ENCODE assay signal across 13 cellular contexts in genomic region chr1:26724938-26725337, GRCh38. TPM values are rescaled to one million over a fixed set of nuclear protein-coding genes. Genes with fewer than 3 reads are reported as not detected.
DNase-seq lines count a peak whose midpoint lies in the region; ATAC-seq and TF ChIP-seq lines count a peak whose summit lies in the region.
"Had no signal": no experiment of that assay in that cellular context is flagged by ENCODE, and none has a peak within 500 bp of the region (broad histone marks: within the 10 kb centered on the region; RNA-seq: fewer than 3 reads in every experiment).

No MANE protein-coding gene starts in this region.

- H3K9me3 ChIP-seq in iPS-15b (ENCODE audit: control insufficient read depth, insufficient read depth, low read length): no peaks in the 10 kb centered on the region
- H3K9me3 ChIP-seq: spleen, uterus had no signal

- CTCF ChIA-PET in T-cell (lab: Charles Lee): interaction anchor here (0.5 to 2.5 kb wide), 3 partner anchors 14 to 27 kb away, joined by 4 to 11 read pairs (median 9); no protein-coding TSS in a partner anchor

- H3K36me3 ChIP-seq in iPS-15b (ENCODE audit: control insufficient read depth, insufficient read depth, low read length): peaks cover 9% of the 10 kb centered on the region
- H3K36me3 ChIP-seq: uterus had no signal

- H3K27me3 ChIP-seq in iPS-15b (ENCODE audit: control insufficient read depth, insufficient read depth, low read length): no peaks in the 10 kb centered on the region
- H3K27me3 ChIP-seq: spleen, uterus had no signal

- no peak overlapping the region for H3K9ac ChIP-seq in iPS-15b (ENCODE audit: low read depth, low read length)

- H3K4me1 Mint-ChIP-seq in activated T-cell treated with anti-CD3 and anti-CD28 coated beads, Interleukin-2, amount 50 U/mL, for 4 hours (ENCODE audit: low read depth): peaks cover 95% of the 10 kb centered on the region
- peaks cover 94 to 99% (median 99%) of the 10 kb centered on the region in 3 donors for H3K4me1 Mint-ChIP-seq in T-cell
- H3K4me1 Mint-ChIP-seq in stimulated activated memory B cell treated with anti-CD40 and anti-IgM and Interleukin-4, amounts not matched to agents 10 μg/mL and 1 μg/mL and 100 μg/mL, for 72 hours: peaks cover 87% of the 10 kb centered on the region

- DNase-seq in activated T-cell treated with anti-CD3 and anti-CD28 coated beads, Interleukin-2, amount 50 U/mL, for 4 hours: no peak
- no peak for DNase-seq in activated T-cell treated with anti-CD3 and anti-CD28 coated beads, Interleukin-2, amount 50 U/mL, for 48 hours
- no peak for DNase-seq in T-cell
- DNase-seq in GM10266 (ENCODE audit: extremely low spot score): no peak
- no peak for DNase-seq in AG08396 (ENCODE audit: low spot score)
- DNase-seq in H4 (ENCODE audit: low spot score): no peak
- DNase-seq: activated effector memory CD4-positive, alpha-beta T cell treated with Interleukin-2 at 50 U/mL for 16 hours; NCI-H226; Right ventricle myocardium superior; spleen; uterus had no signal

- POLR2A ChIA-PET in T-cell (lab: Charles Lee): interaction anchor here in 1 of 2 donors (0.5 kb wide), 1 partner anchor 1261 kb away, joined by 5 read pairs; no protein-coding TSS in a partner anchor

- H3K36me3 Mint-ChIP-seq in activated T-cell treated with anti-CD3 and anti-CD28 coated beads, Interleukin-2, amount 50 U/mL, for 4 hours (ENCODE audit: insufficient read depth): peaks cover 6% of the 10 kb centered on the region
- peaks cover 10% of the 10 kb centered on the region for H3K36me3 Mint-ChIP-seq in T-cell
- peaks cover 9% of the 10 kb centered on the region for H3K36me3 Mint-ChIP-seq in stimulated activated memory B cell treated with anti-CD40 and anti-IgM and Interleukin-4, amounts not matched to agents 10 μg/mL and 1 μg/mL and 100 μg/mL, for 72 hours

- peaks cover 30% of the 10 kb centered on the region for H3K4me1 ChIP-seq in iPS-15b (ENCODE audit: control insufficient read depth, insufficient read depth, low read length)

- H3K9me3 Mint-ChIP-seq in activated T-cell treated with anti-CD3 and anti-CD28 coated beads, Interleukin-2, amount 50 U/mL, for 4 hours: no peaks in the 10 kb centered on the region
- H3K9me3 Mint-ChIP-seq in T-cell: no peaks in the 10 kb centered on the region
- no peaks in the 10 kb centered on the region for H3K9me3 Mint-ChIP-seq in stimulated activated memory B cell treated with anti-CD40 and anti-IgM and Interleukin-4, amounts not matched to agents 10 μg/mL and 1 μg/mL and 100 μg/mL, for 72 hours

- peak overlapping the region; percentile 17 for H3K4me3 Mint-ChIP-seq in activated T-cell treated with anti-CD3 and anti-CD28 coated beads, Interleukin-2, amount 50 U/mL, for 4 hours
- peak overlapping the region in 2 of 3 donors; percentile 52 to 75 for H3K4me3 Mint-ChIP-seq in T-cell
- no peak overlapping the region for H3K4me3 Mint-ChIP-seq in stimulated activated memory B cell treated with anti-CD40 and anti-IgM and Interleukin-4, amounts not matched to agents 10 μg/mL and 1 μg/mL and 100 μg/mL, for 72 hours

- no peaks in the 10 kb centered on the region for H3K27me3 Mint-ChIP-seq in activated T-cell treated with anti-CD3 and anti-CD28 coated beads, Interleukin-2, amount 50 U/mL, for 4 hours (ENCODE audit: low read depth)
- no peaks in the 10 kb centered on the region for H3K27me3 Mint-ChIP-seq in T-cell
- no peaks in the 10 kb centered on the region for H3K27me3 Mint-ChIP-seq in stimulated activated memory B cell treated with anti-CD40 and anti-IgM and Interleukin-4, amounts not matched to agents 10 μg/mL and 1 μg/mL and 100 μg/mL, for 72 hours

- TF ChIP-seq CTCF in GM10266 (IDR thresholded peaks at IDR 0.05; ENCODE audit: control insufficient read depth, insufficient read depth, low read depth, missing control alignments): no peak

- peak overlapping the region; percentile 27 for H3K4me3 ChIP-seq in iPS-15b (ENCODE audit: low read depth, low read length)
- H3K4me3 ChIP-seq: uterus had no signal

- H3K27ac Mint-ChIP-seq in T-cell: peak overlapping the region; percentile 72 to 81
- peak overlapping the region; percentile 57 for H3K27ac Mint-ChIP-seq in stimulated activated memory B cell treated with anti-CD40 and anti-IgM and Interleukin-4, amounts not matched to agents 10 μg/mL and 1 μg/mL and 100 μg/mL, for 72 hours

- ATAC-seq in activated T-cell treated with anti-CD3 and anti-CD28 coated beads, Interleukin-2, amount 50 U/mL, for 4 hours: no peak
- ATAC-seq in T-cell (replicated peaks in 1 of 4): no peak
- ATAC-seq in stimulated activated memory B cell treated with anti-CD40 and anti-IgM and Interleukin-4, amounts not matched to agents 10 μg/mL and 1 μg/mL and 100 μg/mL, for 72 hours: no peak

RNA-seq across cellular contexts. Expression of gene ARID1A, which starts 29.1 kb away (rescaled TPM):
- total RNA-seq in activated T-cell treated with anti-CD3 and anti-CD28 coated beads, Interleukin-2, amount 50 U/mL, for 4 hours: 10 to 100 TPM; 85.0 to 92.7 (median 91.1) TPM
- total RNA-seq in T-cell: 100 to 1,000 TPM; 122 to 148 (median 126) TPM
- total RNA-seq in H4 (2014; rRNA removed; shearing (Covaris generic)): 10.7 and 13.0 TPM in 2 replicates
